1 cellular context compared by ENCODE assay signal in genomic region chr2:74201196-74201595, GRCh38.
TF ChIP-seq lines count a peak whose summit lies in the region.

No MANE protein-coding gene starts in this region.

TF ChIP-seq in GM23338, 12 proteins besides CTCF, POLR2A, EP300 and RAD21 (continued from another document):
- TF ChIP-seq ETS1 (IDR thresholded peaks at IDR 0.05) = no peak
- no peak for TF ChIP-seq CREB1 (CRISPR knock-in tag; IDR thresholded peaks at IDR 0.05; ENCODE audit: low read depth)
- TF ChIP-seq ZNF114 (CRISPR knock-in tag; IDR thresholded peaks at IDR 0.05) = no peak
